ENCODE assay signal across 9 cellular contexts in genomic region chr4:155403886-155404285, GRCh38. TPM values are rescaled to one million over a fixed set of nuclear protein-coding genes. Genes with fewer than 3 reads are reported as not detected.
DNase-seq lines count a peak whose midpoint lies in the region; ATAC-seq and TF ChIP-seq lines count a peak whose summit lies in the region.
"Had no signal": no experiment of that assay in that cellular context is flagged by ENCODE, and none has a peak within 500 bp of the region (broad histone marks: within the 10 kb centered on the region; RNA-seq: fewer than 3 reads in every experiment).

No MANE protein-coding gene starts in this region.

- DNase-seq in DMS153 (lab: John Stamatoyannopoulos, UW) (peak; percentile 60), NCI-H1105 (lab: John Stamatoyannopoulos, UW) (peak; percentile 49), body of pancreas (no peak), lung microvascular endothelial cell (ENCODE audit: low read depth in 2 of 2) (peak; percentile 4 to 56), ecto neural progenitor cell (ENCODE audit: low spot score) (no peak)
- DNase-seq in activated naive CD4-positive, alpha-beta T cell treated with anti-CD3 and anti-CD28 coated beads, Interleukin-2, amount 50 U/mL, for 72 hours (ENCODE audit: low spot score in 2 of 2): no peak
- DNase-seq in activated CD4-positive, CD25-positive, alpha-beta regulatory T cell (lab: John Stamatoyannopoulos, UW): no peak
- DNase-seq: activated naive CD8-positive, alpha-beta T cell treated with anti-CD3 and anti-CD28 coated beads, Interleukin-2, amount 10 ng/mL, durations not matched to agents 7 days and 5 days had no signal

- ATAC-seq in body of pancreas (no peak), HG03095 (IDR thresholded peaks at IDR 0.05; ENCODE audit: unreplicated experiment) (no peak)
- ATAC-seq in activated naive CD4-positive, alpha-beta T cell treated with anti-CD3 and anti-CD28 coated beads, Interleukin-2, amount 50 U/mL, for 72 hours: no peak

- no peaks in the 10 kb centered on the region for H3K9me3 ChIP-seq in body of pancreas

- no peak for TF ChIP-seq POLR2A in body of pancreas (IDR thresholded peaks at IDR 0.05)

- H3K27ac Mint-ChIP-seq in activated naive CD4-positive, alpha-beta T cell treated with anti-CD3 and anti-CD28 coated beads, Interleukin-2, amount 50 U/mL, for 72 hours: no peak overlapping the region
- H3K27ac Mint-ChIP-seq: activated naive CD8-positive, alpha-beta T cell treated with anti-CD3 and anti-CD28 coated beads, Interleukin-2, amount 10 ng/mL, durations not matched to agents 7 days and 5 days had no signal

- H3K9me3 Mint-ChIP-seq in activated naive CD4-positive, alpha-beta T cell treated with anti-CD3 and anti-CD28 coated beads, Interleukin-2, amount 50 U/mL, for 72 hours: no peaks in the 10 kb centered on the region
- H3K9me3 Mint-ChIP-seq: activated naive CD8-positive, alpha-beta T cell treated with anti-CD3 and anti-CD28 coated beads, Interleukin-2, amount 10 ng/mL, durations not matched to agents 7 days and 5 days had no signal

- no peaks in the 10 kb centered on the region for H3K36me3 ChIP-seq in body of pancreas (replicated peaks in 1 of 2; ENCODE audit: insufficient read depth in 1 of 2, low read depth in 2 of 2)

- WGBS in body of pancreas, 2 donors: 3 to 4% methylated on average over 4 of the region's 4 CpGs

- H3K36me3 Mint-ChIP-seq in activated naive CD4-positive, alpha-beta T cell treated with anti-CD3 and anti-CD28 coated beads, Interleukin-2, amount 50 U/mL, for 72 hours: no peaks in the 10 kb centered on the region
- H3K36me3 Mint-ChIP-seq: activated naive CD8-positive, alpha-beta T cell treated with anti-CD3 and anti-CD28 coated beads, Interleukin-2, amount 10 ng/mL, durations not matched to agents 7 days and 5 days had no signal

- peak in 5 of 7 experiments; percentile 27 to 41 (median 39) for TF ChIP-seq CTCF in body of pancreas (IDR thresholded peaks at IDR 0.05)

- no peak overlapping the region for H3K27ac ChIP-seq in body of pancreas

- no peak overlapping the region for H3K4me3 ChIP-seq in body of pancreas

- intact Hi-C loops in body of pancreas (cut with DNase I): no loop called here

- no peaks in the 10 kb centered on the region for H3K27me3 ChIP-seq in body of pancreas

- peaks cover 4% of the 10 kb centered on the region for H3K4me1 ChIP-seq in body of pancreas

RNA-seq across cellular contexts. Expression of gene MAP9, which starts 27.1 kb away (rescaled TPM):
- total RNA-seq in body of pancreas: 1 to 10 TPM; 5.2 to 7.9 TPM
- under 0.01 TPM in 2 replicates for total RNA-seq in lung microvascular endothelial cell
- 1 to 10 TPM; 6.5 to 6.9 TPM for total RNA-seq in activated naive CD4-positive, alpha-beta T cell treated with anti-CD3 and anti-CD28 coated beads, Interleukin-2, amount 50 U/mL, for 72 hours

Comparison
In these comparisons a context has a peak if more than half of its experiments do, and no peak if none do; other contexts are left out.
1. DNase-seq: peak in DMS153 (single experiment), NCI-H1105 (single experiment) and lung microvascular endothelial cell (2 of 2); none in body of pancreas (0 of 4), activated naive CD4-positive, alpha-beta T cell treated with anti-CD3 and anti-CD28 coated beads, Interleukin-2, amount 50 U/mL, for 72 hours (0 of 2), ecto neural progenitor cell (single experiment) and activated CD4-positive, CD25-positive, alpha-beta regulatory T cell (0 of 4).